Comparison of ENCODE assay signal across 9 cellular contexts in genomic region chr5:68433921-68434879, GRCh38.
A peak's percentile ranks its signal among the peaks of the same experiment; 100 is the strongest.
DNase-seq lines count a peak whose midpoint lies in the region; ATAC-seq, FAIRE-seq and TF ChIP-seq lines count a peak whose summit lies in the region.
"Had no signal": no experiment of that assay in that cellular context is flagged by ENCODE, and none has a peak within 500 bp of the region (broad histone marks: within the 10 kb centered on the region; RNA-seq: fewer than 3 reads in every experiment).

No MANE protein-coding gene starts in this region.

- H3K4me1 ChIP-seq in body of pancreas (no peaks in the 10 kb centered on the region), kidney (ENCODE audit: control insufficient read depth in 1 of 2, insufficient read depth in 1 of 2, low read depth in 1 of 2, low read length in 2 of 2) (peaks cover 7 to 13% of the 10 kb centered on the region in 2 donors)

- H3K27ac ChIP-seq in body of pancreas, result peak overlapping the region in 2 of 4 donors; percentile 56 to 73
- H3K27ac ChIP-seq in kidney (ENCODE audit: low read depth in 2 of 2, low read length in 2 of 2), result peak overlapping the region; percentile 68 to 74

- intact Hi-C loops in body of pancreas (cut with DNase I), result no loop called here
- intact Hi-C loops in kidney (cut with DNase I), result no loop called here

- 64 to 72% methylated on average over 27 of the region's 27 CpGs for WGBS in body of pancreas, 2 donors

- TF ChIP-seq POLR2A in body of pancreas (IDR thresholded peaks at IDR 0.05), result peak in 1 of 3 donors; percentile 22

- no peak for TF ChIP-seq CTCF in BJ (IDR thresholded peaks at IDR 0.05; ENCODE audit: insufficient read depth, low read depth, low read length)
- no peak for TF ChIP-seq CTCF in GM20000 (IDR thresholded peaks at IDR 0.05; ENCODE audit: extremely low read depth, missing control alignments)
- TF ChIP-seq CTCF in body of pancreas (IDR thresholded peaks at IDR 0.05), result no peak
- TF ChIP-seq CTCF in kidney (IDR thresholded peaks at IDR 0.05; ENCODE audit: borderline replicate concordance, extremely low read depth, insufficient read depth), result no peak

- POLR2A ChIA-PET in BJ (lab: Charles Lee), result no interaction called here

- H3K9ac ChIP-seq in kidney (ENCODE audit: low read length in 2 of 2), result no peak overlapping the region

- H3K4me3 ChIP-seq in BJ (ENCODE audit: low read depth, low read length) (no peak overlapping the region), body of pancreas (no peak overlapping the region), kidney (ENCODE audit: low read length in 2 of 2) (peak overlapping the region; percentile 1 to 17)

- FAIRE-seq in kidney (lab: Jason Lieb, UNC), result peak; percentile 8
- FAIRE-seq: H1 had no signal

- peak; percentile 83 for ATAC-seq in body of pancreas

- no peaks in the 10 kb centered on the region for H3K27me3 ChIP-seq in BJ (ENCODE audit: control insufficient read depth, insufficient read depth, low read length)
- H3K27me3 ChIP-seq in body of pancreas, result no peaks in the 10 kb centered on the region

- CTCF ChIA-PET in BJ (lab: Yijun Ruan, JAX), result interaction anchor here (0.5 to 1.6 kb wide), 4 partner anchors 22 to 331 kb away, joined by 3 read pairs; no protein-coding TSS in a partner anchor

- H3K36me3 ChIP-seq in BJ (ENCODE audit: control insufficient read depth, insufficient read depth, low read length) (no peaks in the 10 kb centered on the region), body of pancreas (replicated peaks in 1 of 2; ENCODE audit: insufficient read depth in 1 of 2, low read depth in 2 of 2) (no peaks in the 10 kb centered on the region), kidney (ENCODE audit: control insufficient read depth in 1 of 2, insufficient read depth in 2 of 2, low read length in 2 of 2) (no peaks in the 10 kb centered on the region)

- DNase-seq in BJ (ENCODE audit: low read depth) (peak; percentile 99), GM20000 (ENCODE audit: low spot score) (peak; percentile 84), HK-2 (ENCODE audit: unreplicated experiment) (peak; percentile 94), UCSD-AML1 (lab: John Stamatoyannopoulos, UW; ENCODE audit: unreplicated experiment) (peak; percentile 85), body of pancreas (peak; percentile 49 to 84 (median 57)), kidney (peak; percentile 98), NCI-H2196 treated with DMSO at 0.1 percent for 48 hours (lab: John Stamatoyannopoulos, UW; ENCODE audit: unreplicated experiment) (no peak)
- DNase-seq in stimulated activated CD4-positive, alpha-beta T cell treated with anti-CD3 and anti-CD28 coated beads, Interleukin-15, amount 100 ng/mL, for 48 hours (ENCODE audit: low read depth in 2 of 2), result peak; percentile 94 to 95

- H3K9me3 ChIP-seq in body of pancreas (no peaks in the 10 kb centered on the region), kidney (ENCODE audit: control insufficient read depth in 1 of 2, low read length in 2 of 2) (no peaks in the 10 kb centered on the region)

Comparison
In these comparisons a context has a peak if more than half of its experiments do, and no peak if none do; other contexts are left out.
1. H3K4me3 ChIP-seq: peak in kidney (2 of 2); none in BJ (single experiment) and body of pancreas (0 of 2).